In genomic region chr2:105235388-105236059, GRCh38 we compare ENCODE assay signal across 8 cellular contexts. TPM values are rescaled to one million over a fixed set of nuclear protein-coding genes. Genes with fewer than 3 reads are reported as not detected.
A peak's percentile ranks its signal among the peaks of the same experiment; 100 is the strongest.
DNase-seq lines count a peak whose midpoint lies in the region; ATAC-seq and TF ChIP-seq lines count a peak whose summit lies in the region.

No MANE protein-coding gene starts in this region.

- TF ChIP-seq CTCF in HFF-Myc (IDR thresholded peaks at IDR 0.05; ENCODE audit: low read depth, low read length, missing control alignments) (peak; percentile 81), gastrocnemius medialis (IDR thresholded peaks at IDR 0.05 in 4 of 5, conservative IDR thresholded peaks at IDR 0.05 in 1 of 5) (peak in 4 of 5 experiments; percentile 17 to 57 (median 35))

- no peaks in the 10 kb centered on the region for H3K36me3 ChIP-seq in gastrocnemius medialis

- peaks cover 20% of the 10 kb centered on the region for H3K27me3 Mint-ChIP-seq in T-helper 17 cell

- DNase-seq in G401 (ENCODE audit: low spot score), result peak; percentile 64
- DNase-seq in HFF-Myc (ENCODE audit: extremely low read depth, low read depth), result peak; percentile 64
- peak; percentile 48 for DNase-seq in NCI-H146 treated with DMSO at 0.1 percent for 48 hours (lab: John Stamatoyannopoulos, UW; ENCODE audit: unreplicated experiment)
- peak; percentile 14 to 33 (median 19) for DNase-seq in T-helper 17 cell
- DNase-seq in anterior cingulate cortex (lab: John Stamatoyannopoulos, UW), result peak in 51 of 58 donors; percentile 2 to 84 (median 33)
- DNase-seq in hypothalamus (lab: John Stamatoyannopoulos, UW), result peak in 41 of 51 donors; percentile 0 to 84 (median 29)
- peak in 1 of 2 donors; percentile 30 for DNase-seq in gastrocnemius medialis

- intact Hi-C loops in gastrocnemius medialis (cut with DNase I; ENCODE audit: low total_unique reads), result no loop called here

- H3K27ac ChIP-seq in gastrocnemius medialis, result no peak overlapping the region

- peaks cover 0 to 2% (median 0%) of the 10 kb centered on the region in 3 donors for H3K27me3 ChIP-seq in gastrocnemius medialis

- no peak overlapping the region for H3K4me3 ChIP-seq in HFF-Myc (replicated peaks; ENCODE audit: low read depth, low read length)
- no peak overlapping the region for H3K4me3 ChIP-seq in gastrocnemius medialis

- in situ Hi-C loops in G401 (cut with HindIII; ENCODE audit: low sequenced_read_pairs), result no loop called here
- in situ Hi-C loops in gastrocnemius medialis (cut with MboI; ENCODE audit: low sequenced_read_pairs in 4 of 4), result loop anchor here in 2 of 4 donors (5.0 to 10.0 kb wide), 2 partner anchors 121 to 123 kb away; no protein-coding TSS in a partner anchor

- H3K9me3 ChIP-seq in T-helper 17 cell (ENCODE audit: control insufficient read depth, low read length, poor library complexity, severe bottlenecking) (no peaks in the 10 kb centered on the region), gastrocnemius medialis (no peaks in the 10 kb centered on the region)

- no peak overlapping the region for H3K27ac Mint-ChIP-seq in T-helper 17 cell

- H3K4me1 ChIP-seq in gastrocnemius medialis, result no peaks in the 10 kb centered on the region

- peaks cover 8% of the 10 kb centered on the region for H3K4me1 Mint-ChIP-seq in T-helper 17 cell

- ATAC-seq in T-helper 17 cell (peak; percentile 66), gastrocnemius medialis (no peak), HG03025 (IDR thresholded peaks at IDR 0.05; ENCODE audit: low FRiP score, unreplicated experiment) (no peak)

- TF ChIP-seq POLR2A in gastrocnemius medialis (IDR thresholded peaks at IDR 0.05), result no peak

- H3K36me3 Mint-ChIP-seq in T-helper 17 cell (ENCODE audit: low read depth), result no peaks in the 10 kb centered on the region

- no peak overlapping the region for H3K4me3 Mint-ChIP-seq in T-helper 17 cell

RNA-seq across cellular contexts. Expression of gene GPR45, which starts 6.0 kb away (rescaled TPM):
- total RNA-seq in G401 (2014; rRNA removed; shearing (Covaris generic)), result not detected in 2 replicates
- total RNA-seq in T-helper 17 cell, result not detected
- not detected for total RNA-seq in gastrocnemius medialis
